In the genomic region with DNA sequence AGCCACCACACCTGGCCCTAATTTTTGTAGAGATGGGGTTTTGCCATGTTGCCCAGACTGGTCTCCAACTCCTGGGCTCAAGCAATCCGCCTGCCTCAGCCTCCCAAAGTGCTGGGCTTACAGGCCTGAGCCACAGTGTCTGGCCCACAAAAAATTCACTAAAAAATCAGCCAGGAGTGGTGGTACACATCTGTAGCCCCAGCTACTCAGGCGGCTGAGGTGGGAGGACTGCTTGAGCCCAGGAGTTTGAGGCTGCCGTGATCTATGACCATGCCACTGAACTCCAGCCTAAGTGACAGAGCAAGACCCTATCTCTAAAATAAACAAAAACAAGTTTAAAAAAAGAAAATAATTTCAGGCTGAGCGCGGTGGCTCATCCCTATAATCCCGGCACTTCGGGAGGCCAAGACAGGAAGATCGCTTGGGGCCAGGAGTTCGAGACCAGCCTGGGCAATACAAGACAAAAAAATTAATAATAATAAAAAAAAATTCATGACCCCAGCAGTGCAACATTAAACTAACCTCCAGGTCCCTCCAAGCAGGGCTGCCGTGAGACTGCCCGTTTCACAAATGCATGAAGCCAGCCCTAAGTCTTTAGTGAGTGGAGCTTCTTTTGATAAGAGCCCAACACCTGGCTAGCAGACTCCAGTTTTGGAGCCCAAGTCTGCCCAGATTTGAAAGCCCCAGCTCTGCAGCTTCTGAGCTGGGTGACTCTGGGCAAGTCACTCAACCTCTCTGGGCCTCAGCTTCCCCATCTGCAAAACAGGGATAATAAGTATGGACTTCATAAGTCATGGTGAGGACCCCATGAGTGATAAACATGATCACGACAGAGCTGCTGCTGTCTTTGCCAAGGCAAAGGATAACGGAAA, we compare ENCODE assay signal across 9 cellular contexts. TPM values are rescaled to one million over a fixed set of nuclear protein-coding genes. Genes with fewer than 3 reads are reported as not detected.
DNase-seq lines count a peak whose midpoint lies in the region; ATAC-seq, FAIRE-seq and TF ChIP-seq lines count a peak whose summit lies in the region.
"Had no signal": no experiment of that assay in that cellular context is flagged by ENCODE, and none has a peak within 500 bp of the region (broad histone marks: within the 10 kb centered on the region; RNA-seq: fewer than 3 reads in every experiment).

No MANE protein-coding gene starts in this region.

- H3K79me2 ChIP-seq in astrocyte (ENCODE audit: insufficient read depth, low read length) (peaks cover 91% of the 10 kb centered on the region), mesendoderm (ENCODE audit: control insufficient read depth, insufficient read depth, low read length) (peaks cover 46% of the 10 kb centered on the region)

- H3K4me3 ChIP-seq in astrocyte (ENCODE audit: insufficient read depth, low read depth, low read length) (peak overlapping the region; percentile 81), lower lobe of right lung (peak overlapping the region; percentile 83), tibial artery (peak overlapping the region; percentile 97 to 99), mesendoderm (ENCODE audit: low read length) (no peak overlapping the region)

- H4K5ac ChIP-seq in mesendoderm (ENCODE audit: low read length) = no peak overlapping the region

- H3K9me3 Mint-ChIP-seq in activated T-cell treated with anti-CD3 and anti-CD28 coated beads, Interleukin-2, amount 50 U/mL, for 24 hours = no peaks in the 10 kb centered on the region
- no peaks in the 10 kb centered on the region for H3K9me3 Mint-ChIP-seq in astrocyte (ENCODE audit: unreplicated experiment)

- H3K27me3 Mint-ChIP-seq in activated T-cell treated with anti-CD3 and anti-CD28 coated beads, Interleukin-2, amount 50 U/mL, for 24 hours = no peaks in the 10 kb centered on the region
- H3K27me3 Mint-ChIP-seq in astrocyte (ENCODE audit: low read depth, unreplicated experiment) = no peaks in the 10 kb centered on the region

- no peak overlapping the region for H2AFZ ChIP-seq in astrocyte (ENCODE audit: low read depth, low read length)

- peaks cover 11% of the 10 kb centered on the region for H3K79me1 ChIP-seq in mesendoderm (ENCODE audit: low read length)

- H3K36me3 ChIP-seq in astrocyte (ENCODE audit: insufficient read depth, low read length) = peaks cover 22% of the 10 kb centered on the region
- peaks cover 34% of the 10 kb centered on the region for H3K36me3 ChIP-seq in lower lobe of right lung
- peaks cover 21 to 27% (median 24%) of the 10 kb centered on the region in 3 donors for H3K36me3 ChIP-seq in tibial artery
- peaks cover 1% of the 10 kb centered on the region for H3K36me3 ChIP-seq in mesendoderm (ENCODE audit: control insufficient read depth, insufficient read depth, low read length)

- no peak for FAIRE-seq in astrocyte (lab: Jason Lieb, UNC)

- no peak overlapping the region for H2BK120ac ChIP-seq in mesendoderm (ENCODE audit: low read depth, low read length)

- TF ChIP-seq CTCF in astrocyte (IDR thresholded peaks at IDR 0.05; ENCODE audit: insufficient read depth, low read depth, low read length) = no peak
- no peak for TF ChIP-seq CTCF in lower lobe of right lung (IDR thresholded peaks at IDR 0.05)
- no peak for TF ChIP-seq CTCF in tibial artery (IDR thresholded peaks at IDR 0.05)

- intact Hi-C loops in lower lobe of right lung (cut with DNase I) = no loop called here
- intact Hi-C loops in tibial artery (cut with DNase I; ENCODE audit: low total_unique reads) = no loop called here

- peak overlapping the region; percentile 95 for H3K4me3 Mint-ChIP-seq in activated T-cell treated with anti-CD3 and anti-CD28 coated beads, Interleukin-2, amount 50 U/mL, for 24 hours
- H3K4me3 Mint-ChIP-seq in astrocyte (ENCODE audit: unreplicated experiment) = peak overlapping the region; percentile 77

- peaks cover 87% of the 10 kb centered on the region for H4K20me1 ChIP-seq in astrocyte (ENCODE audit: insufficient read depth, low read length)

- no peak overlapping the region for H3K4ac ChIP-seq in mesendoderm (ENCODE audit: low read depth, low read length)

- ATAC-seq in lower lobe of right lung = no peak

- peak overlapping the region; percentile 98 for H3K27ac Mint-ChIP-seq in activated T-cell treated with anti-CD3 and anti-CD28 coated beads, Interleukin-2, amount 50 U/mL, for 24 hours
- peak overlapping the region; percentile 26 for H3K27ac Mint-ChIP-seq in astrocyte (ENCODE audit: unreplicated experiment)

- H3K56ac ChIP-seq in mesendoderm (ENCODE audit: low read length) = no peak overlapping the region

- peaks cover 81% of the 10 kb centered on the region for H3K36me3 Mint-ChIP-seq in activated T-cell treated with anti-CD3 and anti-CD28 coated beads, Interleukin-2, amount 50 U/mL, for 24 hours (ENCODE audit: low read depth)
- peaks cover 8% of the 10 kb centered on the region for H3K36me3 Mint-ChIP-seq in astrocyte (ENCODE audit: low read depth, unreplicated experiment)

- H3K18ac ChIP-seq in mesendoderm (ENCODE audit: low read length) = no peak overlapping the region

- no peak overlapping the region for H2BK15ac ChIP-seq in mesendoderm (replicated peaks; ENCODE audit: low read depth)

- H2AK5ac ChIP-seq in mesendoderm (ENCODE audit: low read length) = no peak overlapping the region

- peaks cover 52% of the 10 kb centered on the region for H3K4me1 ChIP-seq in astrocyte (ENCODE audit: insufficient read depth, low read length)
- peaks cover 83% of the 10 kb centered on the region for H3K4me1 ChIP-seq in lower lobe of right lung
- H3K4me1 ChIP-seq in tibial artery = peaks cover 15 to 84% (median 61%) of the 10 kb centered on the region in 4 donors
- H3K4me1 ChIP-seq in mesendoderm (ENCODE audit: control insufficient read depth, low read depth, low read length) = peaks cover 4% of the 10 kb centered on the region

- no peak for DNase-seq in activated T-cell treated with anti-CD3 and anti-CD28 coated beads, Interleukin-2, amount 50 U/mL, for 24 hours
- no peak for DNase-seq in activated T-cell treated with anti-CD3 and anti-CD28 coated beads for 4 hours
- DNase-seq in astrocyte (ENCODE audit: low read depth) = no peak
- no peak for DNase-seq in lower lobe of right lung
- DNase-seq in tibial artery = no peak
- DNase-seq in mesendoderm = no peak
- DNase-seq in SW 1271 (lab: John Stamatoyannopoulos, UW) = no peak
- DNase-seq in COR-L47 (lab: John Stamatoyannopoulos, UW) = no peak
- DNase-seq: NCI-H2029 had no signal

- peaks cover 58% of the 10 kb centered on the region for H3K4me1 Mint-ChIP-seq in activated T-cell treated with anti-CD3 and anti-CD28 coated beads, Interleukin-2, amount 50 U/mL, for 24 hours (ENCODE audit: low read depth)
- H3K4me1 Mint-ChIP-seq in astrocyte (ENCODE audit: low read depth, unreplicated experiment) = peaks cover 24% of the 10 kb centered on the region

- H3K9ac ChIP-seq in astrocyte (ENCODE audit: low read length) = peak overlapping the region; percentile 100
- no peak overlapping the region for H3K9ac ChIP-seq in mesendoderm (ENCODE audit: low read length)

- H3K23ac ChIP-seq in mesendoderm (ENCODE audit: low read length) = no peak overlapping the region

- H3K27me3 ChIP-seq in astrocyte (ENCODE audit: insufficient read depth, low read length) = no peaks in the 10 kb centered on the region
- no peaks in the 10 kb centered on the region for H3K27me3 ChIP-seq in lower lobe of right lung (ENCODE audit: low read depth)
- no peaks in the 10 kb centered on the region for H3K27me3 ChIP-seq in tibial artery
- H3K27me3 ChIP-seq in mesendoderm (ENCODE audit: insufficient read depth, low read length, poor library complexity) = no peaks in the 10 kb centered on the region

- H2BK5ac ChIP-seq in mesendoderm (ENCODE audit: low read length) = no peak overlapping the region

- H3K4me2 ChIP-seq in astrocyte (ENCODE audit: low read length) = peak overlapping the region; percentile 98
- no peak overlapping the region for H3K4me2 ChIP-seq in mesendoderm (ENCODE audit: low read length)

- H3K9me3 ChIP-seq in astrocyte (ENCODE audit: insufficient read depth, low read depth, low read length) (no peaks in the 10 kb centered on the region), lower lobe of right lung (no peaks in the 10 kb centered on the region), tibial artery (no peaks in the 10 kb centered on the region)

- H3K27ac ChIP-seq in astrocyte (ENCODE audit: low read depth, low read length) = peak overlapping the region; percentile 97
- peak overlapping the region; percentile 100 for H3K27ac ChIP-seq in lower lobe of right lung
- H3K27ac ChIP-seq in tibial artery = peak overlapping the region; percentile 99
- H3K27ac ChIP-seq in mesendoderm (ENCODE audit: low read depth, low read length) = no peak overlapping the region

- no CpG with 5 or more reads among the region's 13 CpGs for WGBS in mesendoderm (ENCODE audit: extremely low coverage, insufficient coverage, low lambda C conversion rate)

- H4K8ac ChIP-seq in mesendoderm (ENCODE audit: low read depth, low read length) = no peak overlapping the region

RNA-seq across cellular contexts. Expression of a gene that starts 38.6 kb away (rescaled TPM):
- total RNA-seq in astrocyte = 1.1 and 2.9 TPM in 2 replicates
- 0.68 TPM for total RNA-seq in lower lobe of right lung
- polyA plus RNA-seq in mesendoderm (2013, experiment 1 of 2) = 1.2 TPM
- 0.85 TPM for polyA plus RNA-seq in mesendoderm (2013, experiment 2 of 2)

RNA-seq across cellular contexts. Expression of a gene that starts 43.1 kb away (rescaled TPM):
- total RNA-seq in astrocyte = 9.5 and 10.6 TPM in 2 replicates
- 7.4 TPM for total RNA-seq in lower lobe of right lung
- 31.4 TPM for polyA plus RNA-seq in mesendoderm (2013, experiment 1 of 2)
- polyA plus RNA-seq in mesendoderm (2013, experiment 2 of 2) = 30.0 TPM
